ENCODE assay signal across 17 cellular contexts in the genomic region with DNA sequence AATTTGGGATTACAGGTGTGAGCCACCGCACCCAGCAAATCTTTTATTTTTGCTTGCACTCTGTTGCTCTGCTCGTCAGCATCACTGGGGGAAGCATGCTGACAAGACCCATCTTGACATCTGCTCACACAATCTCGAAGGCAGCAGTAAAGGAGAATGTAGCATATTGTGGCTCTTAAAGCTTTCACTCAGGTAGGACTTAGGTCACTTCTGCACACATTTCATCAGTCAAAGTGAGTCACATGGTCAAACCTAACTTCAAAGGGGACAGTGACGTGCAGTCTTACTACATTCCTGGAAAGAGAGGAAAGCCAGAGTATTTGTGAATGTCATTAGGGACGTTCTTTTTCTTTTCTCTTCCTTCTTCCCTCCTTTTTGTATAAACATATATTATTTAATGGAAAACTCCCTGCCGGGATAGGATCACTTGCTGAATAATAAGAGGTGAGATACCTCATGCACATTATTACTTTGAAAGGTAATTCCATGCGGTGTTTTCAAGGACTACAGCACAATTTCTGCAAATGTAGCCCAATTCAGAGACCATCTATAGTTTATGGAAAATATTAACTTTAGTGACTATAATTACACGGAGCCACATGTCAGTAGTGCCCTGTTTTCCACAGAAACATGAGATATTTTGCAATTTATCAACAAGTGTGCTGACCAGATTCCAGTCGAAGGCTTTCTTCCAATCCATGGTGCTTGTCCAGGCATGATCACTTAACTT. TPM values are rescaled to one million over a fixed set of nuclear protein-coding genes. Genes with fewer than 3 reads are reported as not detected.
DNase-seq lines count a peak whose midpoint lies in the region; ATAC-seq and TF ChIP-seq lines count a peak whose summit lies in the region.
"Had no signal": no experiment of that assay in that cellular context is flagged by ENCODE, and none has a peak within 500 bp of the region (broad histone marks: within the 10 kb centered on the region; RNA-seq: fewer than 3 reads in every experiment).

No MANE protein-coding gene starts in this region.

- H3K4me2 ChIP-seq in trophoblast cell (ENCODE audit: low read length), result peak overlapping the region; percentile 20

- WGBS in trophoblast cell (ENCODE audit: extremely low coverage, insufficient coverage, insufficient read length), result no CpG with 5 or more reads among the region's 9 CpGs

- TF ChIP-seq CTCF in fibroblast of the aortic adventitia (IDR thresholded peaks at IDR 0.05; ENCODE audit: insufficient read depth, low read length) (no peak), Peyer's patch (IDR thresholded peaks at IDR 0.05) (no peak)

- H3K4me1 ChIP-seq in adipocyte (ENCODE audit: control insufficient read depth, insufficient read depth, low read length) (peaks cover 3% of the 10 kb centered on the region), trophoblast cell (ENCODE audit: control insufficient read depth in 1 of 2, insufficient read depth in 2 of 2, low read length in 2 of 2) (peaks cover 20 to 30% of the 10 kb centered on the region in 2 experiments), Peyer's patch (no peaks in the 10 kb centered on the region)
- H3K4me1 ChIP-seq: vagina had no signal

- H3K79me1 ChIP-seq in trophoblast cell (ENCODE audit: low read length), result peaks cover 24% of the 10 kb centered on the region

- H4K12ac ChIP-seq in trophoblast cell (ENCODE audit: low read depth, low read length), result no peak overlapping the region

- TF ChIP-seq POLR2A in Peyer's patch (IDR thresholded peaks at IDR 0.05), result no peak

- H2AK5ac ChIP-seq in trophoblast cell (ENCODE audit: low read length), result no peak overlapping the region

- H3K9me3 ChIP-seq in adipocyte (ENCODE audit: control insufficient read depth, low read length), result no peaks in the 10 kb centered on the region
- H3K9me3 ChIP-seq in trophoblast cell (ENCODE audit: insufficient read depth, low read depth, low read length), result no peaks in the 10 kb centered on the region
- no peaks in the 10 kb centered on the region for H3K9me3 ChIP-seq in Peyer's patch
- H3K9me3 ChIP-seq: vagina had no signal

- H2BK5ac ChIP-seq in trophoblast cell (ENCODE audit: low read depth, low read length, poor library complexity), result peak overlapping the region; percentile 65

- H3K14ac ChIP-seq in trophoblast cell (ENCODE audit: low read length), result no peak overlapping the region

- ATAC-seq in GM18498 (IDR thresholded peaks at IDR 0.05; ENCODE audit: unreplicated experiment) (no peak), GM18519 (IDR thresholded peaks at IDR 0.05; ENCODE audit: low FRiP score, unreplicated experiment) (no peak)

- H4K91ac ChIP-seq in trophoblast cell (ENCODE audit: low read depth, low read length), result peak overlapping the region; percentile 7

- no peak overlapping the region for H3K23ac ChIP-seq in trophoblast cell (ENCODE audit: low read length)

- H3K4me3 ChIP-seq in adipocyte (ENCODE audit: low read length) (no peak overlapping the region), fibroblast of the aortic adventitia (ENCODE audit: low read depth, low read length) (no peak overlapping the region), trophoblast cell (ENCODE audit: low read depth, low read length) (no peak overlapping the region), Peyer's patch (no peak overlapping the region)
- H3K4me3 ChIP-seq: skin epidermis, vagina had no signal

- H4K8ac ChIP-seq in trophoblast cell (ENCODE audit: low read depth, low read length), result no peak overlapping the region

- DNase-seq in HPDE6-E6E7 (ENCODE audit: extremely low spot score) (peak; percentile 50), adipocyte (ENCODE audit: low read depth) (peak; percentile 43), fibroblast of the aortic adventitia (ENCODE audit: low read depth) (peak; percentile 52), trophoblast cell (peak; percentile 83 to 93), Peyer's patch (no peak)
- DNase-seq: activated effector memory CD4-positive, alpha-beta T cell treated with Interleukin-2 at 50 U/mL for 16 hours; aorta; Kasumi-1; NCI-H1694; stimulated activated naive CD4-positive, alpha-beta T cell had no signal

- peak overlapping the region; percentile 43 for H2BK120ac ChIP-seq in trophoblast cell (ENCODE audit: insufficient read depth, low read length, poor library complexity)

- no peak overlapping the region for H2AFZ ChIP-seq in trophoblast cell (ENCODE audit: insufficient read depth, low read length, poor library complexity)

- H3K27me3 ChIP-seq in adipocyte (replicated peaks; ENCODE audit: control insufficient read depth, insufficient read depth, low read length) (no peaks in the 10 kb centered on the region), trophoblast cell (ENCODE audit: insufficient read depth, low read length) (no peaks in the 10 kb centered on the region), Peyer's patch (no peaks in the 10 kb centered on the region)
- H3K27me3 ChIP-seq: vagina had no signal

- H3K18ac ChIP-seq in trophoblast cell (ENCODE audit: low read length), result no peak overlapping the region

- H3K79me2 ChIP-seq in trophoblast cell (ENCODE audit: control insufficient read depth, insufficient read depth, low read length, poor library complexity), result no peaks in the 10 kb centered on the region

- H3K9ac ChIP-seq in adipocyte (ENCODE audit: low read length), result no peak overlapping the region
- H3K9ac ChIP-seq in trophoblast cell (ENCODE audit: low read length), result no peak overlapping the region

- H3K27ac ChIP-seq in trophoblast cell (ENCODE audit: low read depth, low read length), result peak overlapping the region; percentile 76
- H3K27ac ChIP-seq in Peyer's patch, result no peak overlapping the region
- H3K27ac ChIP-seq: skin epidermis, vagina had no signal

- no peak overlapping the region for H2BK12ac ChIP-seq in trophoblast cell (ENCODE audit: low read length)

- H3K4ac ChIP-seq in trophoblast cell (ENCODE audit: low read depth, low read length), result no peak overlapping the region

- H3K36me3 ChIP-seq in adipocyte (ENCODE audit: control insufficient read depth, insufficient read depth, low read length, severe bottlenecking), result no peaks in the 10 kb centered on the region
- H3K36me3 ChIP-seq in trophoblast cell (ENCODE audit: control insufficient read depth in 1 of 2, insufficient read depth in 2 of 2, low read length in 2 of 2), result no peaks in the 10 kb centered on the region
- H3K36me3 ChIP-seq in Peyer's patch, result no peaks in the 10 kb centered on the region
- H3K36me3 ChIP-seq: vagina had no signal

RNA-seq across cellular contexts. Expression of a gene that starts 19.3 kb away (rescaled TPM):
- total RNA-seq in fibroblast of the aortic adventitia (ENCODE audit: low replicate concordance) (53.6 and 54.0 TPM in 2 replicates), Peyer's patch (10 to 100 TPM; 32.2 to 56.1 (median 32.7) TPM)
- polyA plus RNA-seq in trophoblast cell (2013), result 25.2 and 25.9 TPM in 2 replicates

RNA-seq across cellular contexts. Expression of a gene that starts 37.1 kb away (rescaled TPM):
- total RNA-seq in fibroblast of the aortic adventitia (ENCODE audit: low replicate concordance) (not detected in 2 replicates), Peyer's patch (not detected)
- not detected in 2 replicates for polyA plus RNA-seq in trophoblast cell (2013)
- total RNA-seq: aorta, dermis microvascular lymphatic vessel endothelial cell, mononuclear cell, vagina had no signal
- polyA plus RNA-seq: aorta, BJ had no signal

Comparison
In these comparisons a context has a peak if more than half of its experiments do, and no peak if none do; other contexts are left out.
1. DNase-seq: peak in HPDE6-E6E7 (single experiment), adipocyte (single experiment), fibroblast of the aortic adventitia (single experiment) and trophoblast cell (2 of 2); none in Peyer's patch (0 of 3).